In genomic region chr3:53709856-53710674, GRCh38 we compare ENCODE assay signal across 8 cellular contexts.
A peak's percentile ranks its signal among the peaks of the same experiment; 100 is the strongest.
DNase-seq lines count a peak whose midpoint lies in the region; ATAC-seq and TF ChIP-seq lines count a peak whose summit lies in the region.

No MANE protein-coding gene starts in this region.

- H3K79me2 ChIP-seq in OCI-LY7 (ENCODE audit: insufficient read depth, low read depth, low read length) = no peaks in the 10 kb centered on the region
- no peaks in the 10 kb centered on the region for H3K79me2 ChIP-seq in fibroblast of lung (ENCODE audit: control insufficient read depth, insufficient read depth, low read length)

- H3K27ac ChIP-seq in 22Rv1 (no peak overlapping the region), HL-60 (replicated peaks) (peak overlapping the region; percentile 72), OCI-LY7 (ENCODE audit: low read depth, low read length, poor library complexity, severe bottlenecking) (no peak overlapping the region), fibroblast of lung (ENCODE audit: insufficient read depth, low read length) (no peak overlapping the region)

- no peak overlapping the region for H3K9ac ChIP-seq in fibroblast of lung (ENCODE audit: insufficient read depth, low read length)

- no peaks in the 10 kb centered on the region for H3K9me2 ChIP-seq in OCI-LY7 (ENCODE audit: insufficient read depth, low read length)

- H3K36me3 ChIP-seq in OCI-LY7 (ENCODE audit: insufficient read depth, low read length) = no peaks in the 10 kb centered on the region
- H3K36me3 ChIP-seq in fibroblast of lung (ENCODE audit: control insufficient read depth, insufficient read depth, low read length) = no peaks in the 10 kb centered on the region

- H3K4me1 ChIP-seq in OCI-LY7 (ENCODE audit: insufficient read depth, low read length, poor library complexity, severe bottlenecking) (no peaks in the 10 kb centered on the region), fibroblast of lung (ENCODE audit: control insufficient read depth, extremely low read depth, insufficient read depth, low read length) (no peaks in the 10 kb centered on the region)

- CTCF ChIA-PET in OCI-LY7 (lab: Charles Lee; ENCODE audit: unreplicated experiment) = no interaction called here

- H4K20me1 ChIP-seq in OCI-LY7 (ENCODE audit: insufficient read depth, low read length) (no peaks in the 10 kb centered on the region), fibroblast of lung (ENCODE audit: control insufficient read depth, extremely low read depth, insufficient read depth, low read length) (no peaks in the 10 kb centered on the region)

- H3K9me3 ChIP-seq in OCI-LY7 (ENCODE audit: low read length) = no peaks in the 10 kb centered on the region
- no peaks in the 10 kb centered on the region for H3K9me3 ChIP-seq in fibroblast of lung (ENCODE audit: control insufficient read depth, insufficient read depth, low read depth, low read length)

- H3K4me2 ChIP-seq in OCI-LY7 (ENCODE audit: low read length) (no peak overlapping the region), fibroblast of lung (ENCODE audit: extremely low read depth, insufficient read depth, low read length) (no peak overlapping the region)

- intact Hi-C loops in OCI-LY7 (cut with micrococcal nuclease; ENCODE audit: unreplicated experiment) = loop anchor here (2.0 to 5.0 kb wide), 3 partner anchors 335 to 598 kb away; no protein-coding TSS in a partner anchor

- DNase-seq in HL-60 (ENCODE audit: low read depth in 1 of 2, low spot score in 1 of 2) = peak; percentile 69 to 90
- DNase-seq in OCI-LY7 (ENCODE audit: low spot score) = peak; percentile 59
- peak; percentile 71 for DNase-seq in activated T-cell treated with anti-CD3 and anti-CD28 coated beads, Interleukin-2, amount 50 U/mL, for 24 hours
- peak; percentile 45 to 64 for DNase-seq in fibroblast of lung (ENCODE audit: low read depth in 2 of 2)
- no peak for DNase-seq in natural killer cell treated with Interleukin-12 subunit alpha and Interleukin-12 subunit beta and Interleukin-15 and Interleukin-18, amount 100 ng/mL, for 72 hours (ENCODE audit: low spot score)
- DNase-seq in stimulated activated naive CD4-positive, alpha-beta T cell treated with Interleukin-2 at 50 U/mL for 16 hours (lab: John Stamatoyannopoulos, UW) = peak; percentile 39

- no peak overlapping the region for H3K4me3 Mint-ChIP-seq in activated T-cell treated with anti-CD3 and anti-CD28 coated beads, Interleukin-2, amount 50 U/mL, for 24 hours
- H3K4me3 Mint-ChIP-seq in natural killer cell treated with Interleukin-12 subunit alpha and Interleukin-12 subunit beta and Interleukin-15 and Interleukin-18, amount 100 ng/mL, for 72 hours = no peak overlapping the region

- no peaks in the 10 kb centered on the region for H3K9me3 Mint-ChIP-seq in activated T-cell treated with anti-CD3 and anti-CD28 coated beads, Interleukin-2, amount 50 U/mL, for 24 hours
- H3K9me3 Mint-ChIP-seq in natural killer cell treated with Interleukin-12 subunit alpha and Interleukin-12 subunit beta and Interleukin-15 and Interleukin-18, amount 100 ng/mL, for 72 hours = no peaks in the 10 kb centered on the region

- peaks cover 6% of the 10 kb centered on the region for H3K27me3 Mint-ChIP-seq in activated T-cell treated with anti-CD3 and anti-CD28 coated beads, Interleukin-2, amount 50 U/mL, for 24 hours
- H3K27me3 Mint-ChIP-seq in natural killer cell treated with Interleukin-12 subunit alpha and Interleukin-12 subunit beta and Interleukin-15 and Interleukin-18, amount 100 ng/mL, for 72 hours = peaks cover 0 to 6% of the 10 kb centered on the region in 2 donors

- H3K36me3 Mint-ChIP-seq in activated T-cell treated with anti-CD3 and anti-CD28 coated beads, Interleukin-2, amount 50 U/mL, for 24 hours (ENCODE audit: low read depth) = no peaks in the 10 kb centered on the region
- H3K36me3 Mint-ChIP-seq in natural killer cell treated with Interleukin-12 subunit alpha and Interleukin-12 subunit beta and Interleukin-15 and Interleukin-18, amount 100 ng/mL, for 72 hours = no peaks in the 10 kb centered on the region

- peak; percentile 73 for ATAC-seq in GM18502 (IDR thresholded peaks at IDR 0.05; ENCODE audit: poor library complexity, unreplicated experiment)
- peak; percentile 60 to 65 for ATAC-seq in natural killer cell treated with Interleukin-12 subunit alpha and Interleukin-12 subunit beta and Interleukin-15 and Interleukin-18, amount 100 ng/mL, for 72 hours

- POLR2A ChIA-PET in OCI-LY7 (lab: Charles Lee) = interaction anchor here (0.6 kb wide), 1 partner anchor 210 kb away, joined by 3 read pairs; no protein-coding TSS in a partner anchor

- peak; percentile 90 for TF ChIP-seq CTCF in 22Rv1 (IDR thresholded peaks at IDR 0.05)
- TF ChIP-seq CTCF in HL-60 (IDR thresholded peaks at IDR 0.05; ENCODE audit: insufficient read depth, low read length) = peak; percentile 59
- peak; percentile 85 for TF ChIP-seq CTCF in OCI-LY7 (conservative IDR thresholded peaks at IDR 0.05; ENCODE audit: low read length)
- peak; percentile 77 to 79 for TF ChIP-seq CTCF in fibroblast of lung (conservative IDR thresholded peaks at IDR 0.05 in 1 of 2, IDR thresholded peaks at IDR 0.05 in 1 of 2; ENCODE audit: low read depth in 1 of 2, low read length in 2 of 2)

- H3K4me1 Mint-ChIP-seq in activated T-cell treated with anti-CD3 and anti-CD28 coated beads, Interleukin-2, amount 50 U/mL, for 24 hours (ENCODE audit: low read depth) = peaks cover 4% of the 10 kb centered on the region
- peaks cover 0 to 3% of the 10 kb centered on the region in 2 donors for H3K4me1 Mint-ChIP-seq in natural killer cell treated with Interleukin-12 subunit alpha and Interleukin-12 subunit beta and Interleukin-15 and Interleukin-18, amount 100 ng/mL, for 72 hours (ENCODE audit: low read depth in 2 of 2)

- BruUV-seq in OCI-LY7 (replicated peaks; lab: Mats Ljungman, UMichigan) = no TSS peak

- no peak overlapping the region for H3K27ac Mint-ChIP-seq in activated T-cell treated with anti-CD3 and anti-CD28 coated beads, Interleukin-2, amount 50 U/mL, for 24 hours
- no peak overlapping the region for H3K27ac Mint-ChIP-seq in natural killer cell treated with Interleukin-12 subunit alpha and Interleukin-12 subunit beta and Interleukin-15 and Interleukin-18, amount 100 ng/mL, for 72 hours

- peak overlapping the region; percentile 35; the same call in 1 of the 2 replicates for H2AFZ ChIP-seq in OCI-LY7 (ENCODE audit: low read length)
- no peak overlapping the region for H2AFZ ChIP-seq in fibroblast of lung (ENCODE audit: low read length)

- H3K4me3 ChIP-seq in HL-60 (replicated peaks; ENCODE audit: insufficient read depth, low read length) (no peak overlapping the region), OCI-LY7 (ENCODE audit: low read depth, low read length, poor library complexity, severe bottlenecking) (no peak overlapping the region), fibroblast of lung (replicated peaks in 1 of 4; ENCODE audit: control extremely low read depth in 1 of 4, insufficient read depth in 1 of 4, low read depth in 3 of 4, low read length in 4 of 4) (no peak overlapping the region)

- no peaks in the 10 kb centered on the region for H3K27me3 ChIP-seq in HL-60 (ENCODE audit: insufficient read depth, poor library complexity, severe bottlenecking)
- H3K27me3 ChIP-seq in fibroblast of lung (ENCODE audit: control insufficient read depth, insufficient read depth, low read length) = no peaks in the 10 kb centered on the region
